8 cellular contexts compared by ENCODE assay signal in the genomic region with DNA sequence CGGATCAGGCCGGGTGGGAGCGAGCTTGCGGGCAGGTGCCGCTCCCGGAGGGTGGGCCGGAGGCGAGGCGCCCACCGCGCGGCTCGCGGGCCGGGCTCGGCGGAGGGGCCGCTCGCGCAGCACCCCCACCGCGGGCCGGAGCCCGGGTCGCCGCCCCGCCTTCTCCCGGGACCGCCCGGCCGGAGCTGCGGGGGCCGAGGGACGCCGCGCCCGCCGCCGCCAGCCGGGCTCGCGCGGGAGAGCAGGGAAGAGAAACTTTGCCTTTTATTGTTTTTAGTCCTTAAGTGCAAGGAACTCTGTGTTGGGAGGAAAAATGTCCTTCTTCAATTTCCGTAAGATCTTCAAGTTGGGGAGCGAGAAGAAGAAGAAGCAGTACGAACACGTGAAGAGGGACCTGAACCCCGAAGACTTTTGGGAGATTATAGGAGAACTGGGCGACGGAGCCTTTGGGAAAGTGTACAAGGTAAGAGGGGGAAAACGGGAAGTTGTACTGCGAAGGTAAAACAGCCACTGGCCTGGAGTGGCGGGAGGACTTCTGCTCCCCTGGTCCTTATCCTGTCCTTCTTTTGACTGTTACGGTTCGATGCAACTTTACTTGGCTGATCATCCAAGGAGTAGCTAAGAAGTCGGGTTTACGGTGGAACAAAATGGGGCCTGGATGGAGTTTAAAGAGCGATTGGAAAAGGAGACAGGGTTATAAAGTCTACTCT. TPM values are rescaled to one million over a fixed set of nuclear protein-coding genes. Genes with fewer than 3 reads are reported as not detected.
DNase-seq lines count a peak whose midpoint lies in the region; ATAC-seq and TF ChIP-seq lines count a peak whose summit lies in the region.

No MANE protein-coding gene starts in this region.

- ATAC-seq in GM23338 (peak; percentile 11), activated B cell treated with CpG ODN at 0.5 μM for 24 hours (ENCODE audit: low read depth) (peak; percentile 41)
- ATAC-seq in naive thymus-derived CD8-positive, alpha-beta T cell: peak; percentile 32 to 45

- peak overlapping the region; percentile 93 for H3K4me3 Mint-ChIP-seq in GM23338
- H3K4me3 Mint-ChIP-seq in activated B cell treated with CpG ODN at 0.5 μM for 24 hours: peak overlapping the region; percentile 95
- peak overlapping the region; percentile 84 to 100 (median 98) for H3K4me3 Mint-ChIP-seq in naive thymus-derived CD8-positive, alpha-beta T cell

- CTCF ChIA-PET in activated B cell treated with CpG ODN at 0.5 μM for 24 hours (lab: Charles Lee): interaction anchor here (1.0 kb wide), 1 partner anchor 80 kb away, joined by 3 read pairs; no protein-coding TSS in a partner anchor

- peak overlapping the region; percentile 94 for H3K4me3 ChIP-seq in GM23338
- no peak overlapping the region for H3K4me3 ChIP-seq in KMS-11 (IDR thresholded peaks at IDR 0.05; ENCODE audit: insufficient read depth, low read depth, low read length)
- H3K4me3 ChIP-seq in fibroblast of mammary gland (ENCODE audit: control insufficient read depth, low read depth, low read length): peak overlapping the region; percentile 95

- H4K20me1 ChIP-seq in GM23338 (replicated peaks; ENCODE audit: insufficient read depth) (no peaks in the 10 kb centered on the region), KMS-11 (ENCODE audit: insufficient read depth) (no peaks in the 10 kb centered on the region)

- 0 out of 2 replicates have a peak, but pooled peaks cover 4% of the 10 kb centered on the region for H3F3A ChIP-seq in GM23338 (replicated peaks; ENCODE audit: low read depth)

- H3K36me3 ChIP-seq in GM23338 (ENCODE audit: insufficient read depth) (no peaks in the 10 kb centered on the region), KMS-11 (ENCODE audit: insufficient read depth) (no peaks in the 10 kb centered on the region)

- TF ChIP-seq CTCF in GM23338 (conservative IDR thresholded peaks at IDR 0.05; ENCODE audit: low read depth in 2 of 2) (no peak), KMS-11 (conservative IDR thresholded peaks at IDR 0.05; ENCODE audit: low read depth, low read length) (no peak), activated B cell treated with CpG ODN at 0.5 μM for 24 hours (IDR thresholded peaks at IDR 0.05) (no peak), fibroblast of mammary gland (conservative IDR thresholded peaks at IDR 0.05; ENCODE audit: control insufficient read depth, insufficient read depth, low read depth, low read length) (no peak)

- DNase-seq in activated CD4-positive, alpha-beta T cell treated with anti-CD3 and anti-CD28 coated beads for 48 hours: peak; percentile 7
- DNase-seq in activated CD4-positive, alpha-beta T cell treated with anti-CD3 and anti-CD28 coated beads, Interleukin-2, amount 50 U/mL, for 4 hours: no peak
- DNase-seq in GM23338 (ENCODE audit: low spot score) (peak; percentile 46), activated B cell treated with CpG ODN at 0.5 μM for 24 hours (no peak), fibroblast of mammary gland (ENCODE audit: low read depth) (peak; percentile 30), NCI-H226 (no peak)
- DNase-seq in naive thymus-derived CD8-positive, alpha-beta T cell: peak in 5 of 10 donors; percentile 22 to 33 (median 28)

- H3K4me1 Mint-ChIP-seq in GM23338 (peaks cover 24% of the 10 kb centered on the region), activated B cell treated with CpG ODN at 0.5 μM for 24 hours (peaks cover 46% of the 10 kb centered on the region)
- peaks cover 13 to 52% (median 49%) of the 10 kb centered on the region in 4 donors for H3K4me1 Mint-ChIP-seq in naive thymus-derived CD8-positive, alpha-beta T cell

- H3K27me3 ChIP-seq in GM23338 (ENCODE audit: insufficient read depth) (peaks cover 12% of the 10 kb centered on the region), KMS-11 (ENCODE audit: insufficient read depth, low read depth) (no peaks in the 10 kb centered on the region)

- POLR2A ChIA-PET in activated B cell treated with CpG ODN at 0.5 μM for 24 hours (lab: Charles Lee): interaction anchor here (1.3 to 3.0 kb wide), 3 partner anchors 15 to 154 kb away, joined by 3 to 28 read pairs (median 4); a partner anchor contains a TSS
- POLR2A ChIA-PET in naive thymus-derived CD8-positive, alpha-beta T cell (lab: Charles Lee): interaction anchor here (0.7 to 2.6 kb wide), 10 partner anchors 10 to 1301 kb away, joined by 3 to 21 read pairs (median 5); a partner anchor contains a TSS

- H3K27ac Mint-ChIP-seq in GM23338 (peak overlapping the region; percentile 16; the same call in 1 of the 2 replicates), activated B cell treated with CpG ODN at 0.5 μM for 24 hours (peak overlapping the region; percentile 83)
- peak overlapping the region; percentile 85 to 98 (median 92) for H3K27ac Mint-ChIP-seq in naive thymus-derived CD8-positive, alpha-beta T cell

- H3K9me3 Mint-ChIP-seq in GM23338 (no peaks in the 10 kb centered on the region), activated B cell treated with CpG ODN at 0.5 μM for 24 hours (no peaks in the 10 kb centered on the region)
- H3K9me3 Mint-ChIP-seq in naive thymus-derived CD8-positive, alpha-beta T cell: no peaks in the 10 kb centered on the region

- H3K36me3 Mint-ChIP-seq in GM23338 (ENCODE audit: low read depth): no peaks in the 10 kb centered on the region
- peaks cover 12% of the 10 kb centered on the region for H3K36me3 Mint-ChIP-seq in activated B cell treated with CpG ODN at 0.5 μM for 24 hours (ENCODE audit: low read depth)
- peaks cover 0 to 5% (median 4%) of the 10 kb centered on the region in 3 donors for H3K36me3 Mint-ChIP-seq in naive thymus-derived CD8-positive, alpha-beta T cell

- peaks cover 30% of the 10 kb centered on the region for H3K79me2 ChIP-seq in GM23338 (replicated peaks; ENCODE audit: insufficient read depth)
- H3K79me2 ChIP-seq in KMS-11 (ENCODE audit: insufficient read depth, low read depth): peaks cover 10% of the 10 kb centered on the region; the same call in 1 of the 2 replicates

- H3K4me2 ChIP-seq in GM23338 (peak overlapping the region; percentile 94), KMS-11 (peak overlapping the region; percentile 88)

- H3K4me1 ChIP-seq in GM23338 (ENCODE audit: insufficient read depth): peaks cover 20% of the 10 kb centered on the region
- peaks cover 29% of the 10 kb centered on the region for H3K4me1 ChIP-seq in KMS-11 (ENCODE audit: low read depth, poor library complexity, severe bottlenecking)

- intact Hi-C loops in activated B cell treated with CpG ODN at 0.5 μM for 24 hours (cut with micrococcal nuclease): loop anchor here (1.0 to 5.0 kb wide), 6 partner anchors 15 to 385 kb away; a partner anchor contains a TSS

- H3K9me2 ChIP-seq in GM23338 (ENCODE audit: insufficient read depth): no peaks in the 10 kb centered on the region

- H3K27ac ChIP-seq in GM23338 (ENCODE audit: low read depth): no peak overlapping the region
- no peak overlapping the region for H3K27ac ChIP-seq in KMS-11

- peak overlapping the region; percentile 92 for H3K9ac ChIP-seq in KMS-11

- H3K27me3 Mint-ChIP-seq in GM23338 (ENCODE audit: insufficient read depth, low read depth, poor library complexity) (peaks cover 18% of the 10 kb centered on the region), activated B cell treated with CpG ODN at 0.5 μM for 24 hours (no peaks in the 10 kb centered on the region)
- no peaks in the 10 kb centered on the region for H3K27me3 Mint-ChIP-seq in naive thymus-derived CD8-positive, alpha-beta T cell

- H2AFZ ChIP-seq in GM23338: peak overlapping the region; percentile 95
- peak overlapping the region; percentile 85 for H2AFZ ChIP-seq in KMS-11 (ENCODE audit: low read depth)

TF ChIP-seq in GM23338, 12 proteins besides CTCF, POLR2A, EP300 and RAD21 (continues in another document):
- TF ChIP-seq EZH2 (IDR thresholded peaks at IDR 0.05; ENCODE audit: low read depth, unreplicated experiment) (no peak), EZH2phosphoT487 (IDR thresholded peaks at IDR 0.05; ENCODE audit: unreplicated experiment) (no peak)
- TF ChIP-seq, protein P1, sequence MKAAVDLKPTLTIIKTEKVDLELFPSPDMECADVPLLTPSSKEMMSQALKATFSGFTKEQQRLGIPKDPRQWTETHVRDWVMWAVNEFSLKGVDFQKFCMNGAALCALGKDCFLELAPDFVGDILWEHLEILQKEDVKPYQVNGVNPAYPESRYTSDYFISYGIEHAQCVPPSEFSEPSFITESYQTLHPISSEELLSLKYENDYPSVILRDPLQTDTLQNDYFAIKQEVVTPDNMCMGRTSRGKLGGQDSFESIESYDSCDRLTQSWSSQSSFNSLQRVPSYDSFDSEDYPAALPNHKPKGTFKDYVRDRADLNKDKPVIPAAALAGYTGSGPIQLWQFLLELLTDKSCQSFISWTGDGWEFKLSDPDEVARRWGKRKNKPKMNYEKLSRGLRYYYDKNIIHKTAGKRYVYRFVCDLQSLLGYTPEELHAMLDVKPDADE (IDR thresholded peaks at IDR 0.05): no peak

RNA-seq across cellular contexts. Expression of a gene that starts 0.6 kb away (rescaled TPM):
- total RNA-seq in GM23338 (2014; rRNA removed; shearing (Covaris generic)): 21.5 and 25.8 TPM in 2 replicates
- 7.1 and 8.4 TPM in 2 replicates for polyA plus RNA-seq in GM23338 (2016; fragmentation: Nextera tagmentation; extraction: Ambion mirVana)
- total RNA-seq in activated B cell treated with CpG ODN at 0.5 μM for 24 hours: 12.8 and 14.0 TPM in 2 replicates
- total RNA-seq in naive thymus-derived CD8-positive, alpha-beta T cell: 10 to 100 TPM; 29.8 to 36.6 TPM
- 10 to 100 TPM in 1 of 3 donors, 1 to 10 TPM in 2; 5.0 to 12.7 (median 7.0) TPM for polyA plus RNA-seq in naive thymus-derived CD8-positive, alpha-beta T cell

RNA-seq across cellular contexts. Expression of a gene that starts 49.6 kb away (rescaled TPM):
- total RNA-seq in GM23338 (2014; rRNA removed; shearing (Covaris generic)): 11.3 and 13.9 TPM in 2 replicates
- 6.7 and 7.2 TPM in 2 replicates for polyA plus RNA-seq in GM23338 (2016; fragmentation: Nextera tagmentation; extraction: Ambion mirVana)
- 14.0 and 14.2 TPM in 2 replicates for total RNA-seq in activated B cell treated with CpG ODN at 0.5 μM for 24 hours
- 10 to 100 TPM; 41.8 to 41.9 TPM for total RNA-seq in naive thymus-derived CD8-positive, alpha-beta T cell
- polyA plus RNA-seq in naive thymus-derived CD8-positive, alpha-beta T cell: 100 to 1,000 TPM in 1 of 3 donors, 10 to 100 TPM in 2; 89.3 to 103 (median 94.8) TPM

Comparison
In these comparisons a context has a peak if more than half of its experiments do, and no peak if none do; other contexts are left out.
1. DNase-seq: peak in activated CD4-positive, alpha-beta T cell treated with anti-CD3 and anti-CD28 coated beads for 48 hours (single experiment), GM23338 (single experiment) and fibroblast of mammary gland (single experiment); none in activated CD4-positive, alpha-beta T cell treated with anti-CD3 and anti-CD28 coated beads, Interleukin-2, amount 50 U/mL, for 4 hours (0 of 2), activated B cell treated with CpG ODN at 0.5 μM for 24 hours (single experiment) and NCI-H226 (single experiment).
2. H3K27ac Mint-ChIP-seq: peak in every context shown above with its lines; median percentile 92 in naive thymus-derived CD8-positive, alpha-beta T cell; 83 in activated B cell treated with CpG ODN at 0.5 μM for 24 hours; 16 in GM23338.
3. Peak in every context shown above with its lines, with median percentiles within 50 percentile points of each other: ATAC-seq and H3K4me3 Mint-ChIP-seq.